Comparison of ENCODE assay signal across 23 cellular contexts in the genomic region with DNA sequence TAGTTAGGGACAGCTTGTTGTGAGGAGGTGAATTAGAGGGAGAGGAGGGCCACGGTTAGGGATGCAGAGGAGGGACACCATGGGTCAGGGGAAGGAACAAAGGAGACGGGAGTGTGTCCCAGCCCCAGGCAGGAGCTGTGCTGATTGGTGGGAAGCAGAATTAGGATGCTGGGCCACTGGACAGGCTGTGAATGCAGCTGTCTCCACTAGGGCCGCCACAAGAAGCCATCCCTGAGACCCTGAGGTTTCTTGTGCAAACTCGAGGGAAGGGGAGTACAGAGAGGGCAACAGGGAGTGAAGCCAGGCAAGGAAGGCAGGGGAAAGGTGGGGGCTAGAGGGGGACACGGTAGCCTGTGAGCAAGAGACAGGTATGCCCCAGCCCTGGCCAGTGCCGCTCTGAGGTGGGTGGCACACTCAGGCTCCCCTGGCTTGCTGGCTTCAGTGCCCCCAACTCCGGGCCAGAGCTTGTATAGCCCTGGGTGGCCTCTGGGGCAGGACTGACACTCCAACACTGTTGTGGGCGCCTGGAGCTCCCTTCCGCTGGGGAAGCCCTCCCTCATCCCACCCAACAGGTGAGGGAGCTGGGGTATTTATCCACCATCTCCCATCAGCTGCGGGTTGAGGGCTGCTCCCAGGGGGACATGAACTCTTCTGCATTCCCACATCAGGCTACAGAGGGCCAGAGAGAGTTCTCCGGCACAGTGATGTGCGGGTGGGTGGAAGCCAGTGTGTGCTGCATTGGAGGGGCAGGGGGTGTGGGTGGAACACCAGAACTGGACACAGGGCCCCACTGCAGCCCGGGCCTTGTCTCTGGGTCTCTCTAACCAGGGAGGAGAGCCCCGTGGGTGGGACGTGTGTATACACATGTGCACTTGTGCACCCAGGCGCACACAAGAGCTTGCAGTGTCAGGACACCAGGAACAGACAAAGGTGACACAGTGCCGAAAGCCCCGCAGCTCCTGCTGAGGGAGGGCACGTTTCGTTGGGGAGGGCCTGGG. TPM values are rescaled to one million over a fixed set of nuclear protein-coding genes. Genes with fewer than 3 reads are reported as not detected.
DNase-seq lines count a peak whose midpoint lies in the region; ATAC-seq, FAIRE-seq and TF ChIP-seq lines count a peak whose summit lies in the region.
"Had no signal": no experiment of that assay in that cellular context is flagged by ENCODE, and none has a peak within 500 bp of the region (broad histone marks: within the 10 kb centered on the region; RNA-seq: fewer than 3 reads in every experiment).

No MANE protein-coding gene starts in this region.

- H3K79me2 ChIP-seq in GM23338 (replicated peaks; ENCODE audit: insufficient read depth) (no peaks in the 10 kb centered on the region), HCT116 (ENCODE audit: insufficient read depth, low read length) (no peaks in the 10 kb centered on the region), H1 (ENCODE audit: control insufficient read depth in 1 of 2, insufficient read depth in 2 of 2, low read length in 2 of 2) (no peaks in the 10 kb centered on the region), trophoblast cell (ENCODE audit: control insufficient read depth, insufficient read depth, low read length, poor library complexity) (no peaks in the 10 kb centered on the region)

- H3K4me1 Mint-ChIP-seq in GM23338 = no peaks in the 10 kb centered on the region; the same call in 2 of the 3 replicates

- H3K9ac ChIP-seq in HCT116 (ENCODE audit: low read length) (no peak overlapping the region), H1 (replicated peaks in 1 of 4; ENCODE audit: extremely low read depth in 1 of 4, low read depth in 3 of 4, low read length in 3 of 4) (no peak overlapping the region), trophoblast cell (ENCODE audit: low read length) (no peak overlapping the region)

- no peak overlapping the region for H2AK5ac ChIP-seq in H1 (ENCODE audit: low read depth, low read length)
- no peak overlapping the region for H2AK5ac ChIP-seq in trophoblast cell (ENCODE audit: low read length)

- H3K27me3 ChIP-seq in GM23338 (ENCODE audit: insufficient read depth) = no peaks in the 10 kb centered on the region
- no peaks in the 10 kb centered on the region; the same call in 1 of the 2 replicates for H3K27me3 ChIP-seq in HCT116 (ENCODE audit: insufficient read depth, low read length)
- H3K27me3 ChIP-seq in H1 (replicated peaks in 1 of 4; ENCODE audit: control insufficient read depth in 3 of 4, extremely low read depth in 1 of 4, insufficient read depth in 3 of 4, low read length in 3 of 4) = no peaks in the 10 kb centered on the region
- no peaks in the 10 kb centered on the region for H3K27me3 ChIP-seq in trophoblast cell (ENCODE audit: insufficient read depth, low read length)
- H3K27me3 ChIP-seq: Peyer's patch had no signal

- no peak overlapping the region for H3K4me3 Mint-ChIP-seq in GM23338
- H3K4me3 Mint-ChIP-seq: CD8-positive, alpha-beta T cell had no signal

- no peak overlapping the region for H3K4me2 ChIP-seq in GM23338
- H3K4me2 ChIP-seq in HCT116 (ENCODE audit: low read length) = no peak overlapping the region
- no peak overlapping the region for H3K4me2 ChIP-seq in H1 (ENCODE audit: insufficient read depth in 1 of 2, low read depth in 2 of 2, low read length in 2 of 2)
- no peak overlapping the region for H3K4me2 ChIP-seq in trophoblast cell (ENCODE audit: low read length)

- no peak overlapping the region for H2BK12ac ChIP-seq in H1 (ENCODE audit: low read depth, low read length)
- no peak overlapping the region for H2BK12ac ChIP-seq in trophoblast cell (ENCODE audit: low read length)

- H2BK5ac ChIP-seq in H1 (ENCODE audit: low read depth, low read length) (no peak overlapping the region), trophoblast cell (ENCODE audit: low read depth, low read length, poor library complexity) (no peak overlapping the region)

- H3K4me1 ChIP-seq in GM23338 (ENCODE audit: insufficient read depth) = no peaks in the 10 kb centered on the region
- H3K4me1 ChIP-seq in HCT116 (ENCODE audit: control insufficient read depth in 1 of 2, insufficient read depth in 2 of 2, low read length in 2 of 2) = peaks cover 0 to 7% of the 10 kb centered on the region in 2 experiments; a peak in 2 of 4 replicates
- peaks cover 0 to 2% (median 2%) of the 10 kb centered on the region in 4 experiments; a peak in 2 of 7 replicates for H3K4me1 ChIP-seq in H1 (replicated peaks in 1 of 4; ENCODE audit: control insufficient read depth in 3 of 4, insufficient read depth in 4 of 4, low read length in 3 of 4)
- no peaks in the 10 kb centered on the region for H3K4me1 ChIP-seq in trophoblast cell (ENCODE audit: control insufficient read depth in 1 of 2, insufficient read depth in 2 of 2, low read length in 2 of 2)
- H3K4me1 ChIP-seq: Peyer's patch had no signal

- H3K18ac ChIP-seq in H1 (ENCODE audit: extremely low read depth, low read length) (no peak overlapping the region), trophoblast cell (ENCODE audit: low read length) (no peak overlapping the region)

- H3K79me1 ChIP-seq in H1 (ENCODE audit: low read depth, low read length) = no peaks in the 10 kb centered on the region
- no peaks in the 10 kb centered on the region for H3K79me1 ChIP-seq in trophoblast cell (ENCODE audit: low read length)

- H3K27ac ChIP-seq in GM23338 (ENCODE audit: low read depth) = no peak overlapping the region
- H3K27ac ChIP-seq in HCT116 (ENCODE audit: low read depth, low read length) = no peak overlapping the region
- no peak overlapping the region for H3K27ac ChIP-seq in H1 (ENCODE audit: low read depth, low read length)
- H3K27ac ChIP-seq in trophoblast cell (ENCODE audit: low read depth, low read length) = no peak overlapping the region
- H3K27ac ChIP-seq: HL-60, Peyer's patch had no signal

- FAIRE-seq in H1 (lab: Jason Lieb, UNC) = no peak
- FAIRE-seq: GM12892 had no signal

- no peaks in the 10 kb centered on the region for H3K23me2 ChIP-seq in H1 (ENCODE audit: low read depth, low read length)

- H3K56ac ChIP-seq in H1 (replicated peaks; ENCODE audit: insufficient read length, low read depth, low read length) = no peak overlapping the region

- H4K91ac ChIP-seq in H1 (replicated peaks; ENCODE audit: insufficient read length, low read length) (no peak overlapping the region), trophoblast cell (ENCODE audit: low read depth, low read length) (no peak overlapping the region)

- H3K36me3 Mint-ChIP-seq in GM23338 (ENCODE audit: low read depth) = no peaks in the 10 kb centered on the region
- H3K36me3 Mint-ChIP-seq: CD8-positive, alpha-beta T cell had no signal

- no peak overlapping the region for H2BK15ac ChIP-seq in H1 (ENCODE audit: low read length)

- no peak overlapping the region for H3K23ac ChIP-seq in H1 (ENCODE audit: insufficient read length)
- peak overlapping the region; percentile 12 for H3K23ac ChIP-seq in trophoblast cell (ENCODE audit: low read length)

- DNase-seq in GM23338 (ENCODE audit: low spot score) (no peak), HCT116 (ENCODE audit: low read depth, low spot score) (no peak), H1 (ENCODE audit: low read depth in 1 of 2, low spot score in 2 of 2) (no peak), trophoblast cell (no peak)
- DNase-seq: ACHN; C1 segment of cervical spinal cord; CD8-positive, alpha-beta T cell; DND-41; NCI-H1105 treated with DMSO at 0.1 percent for 48 hours; NCI-H2029 treated with DMSO at 0.1 percent for 48 hours; NCI-H2171 treated with DMSO at 0.1 percent for 48 hours; NCI-H524 treated with DMSO at 0.1 percent for 48 hours; NCI-H82; Peyer's patch had no signal

- peak; percentile 32 for ATAC-seq in GM23338
- peak; percentile 21; the same call in 1 of the 2 replicates for ATAC-seq in HCT116
- no peak for ATAC-seq in HG03045 (IDR thresholded peaks at IDR 0.05; ENCODE audit: unreplicated experiment)
- ATAC-seq in HG02678 (IDR thresholded peaks at IDR 0.05; ENCODE audit: unreplicated experiment) = no peak
- ATAC-seq in GM18909 (IDR thresholded peaks at IDR 0.05; ENCODE audit: poor library complexity, unreplicated experiment) = no peak
- ATAC-seq: CD8-positive, alpha-beta T cell had no signal

- intact Hi-C loops in HCT116 (cut with micrococcal nuclease) = no loop called here

- 88% methylated on average over 19 of the region's 20 CpGs; no CpG with 5 or more reads in 1 of the 2 experiments for WGBS in H1 (ENCODE audit: extremely low coverage in 1 of 2, insufficient coverage in 1 of 2, insufficient read length in 1 of 2, insufficient replicate concordance in 2 of 2, low coverage in 1 of 2, low lambda C conversion rate in 2 of 2, missing lambda C conversion rate in 1 of 2), 2 experiments
- no CpG with 5 or more reads among the region's 20 CpGs for WGBS in trophoblast cell (ENCODE audit: extremely low coverage, insufficient coverage, insufficient read length)

- no peaks in the 10 kb centered on the region for H3K9me2 ChIP-seq in GM23338 (ENCODE audit: insufficient read depth)
- no peaks in the 10 kb centered on the region for H3K9me2 ChIP-seq in HCT116 (ENCODE audit: insufficient read depth)

- no peak overlapping the region for H3K4ac ChIP-seq in H1 (replicated peaks; ENCODE audit: insufficient read length, low read depth, low read length)
- no peak overlapping the region for H3K4ac ChIP-seq in trophoblast cell (ENCODE audit: low read depth, low read length)

- no peak overlapping the region for H2BK120ac ChIP-seq in H1 (replicated peaks; ENCODE audit: low read depth, low read length)
- H2BK120ac ChIP-seq in trophoblast cell (ENCODE audit: insufficient read depth, low read length, poor library complexity) = no peak overlapping the region

- no peak overlapping the region for H2BK20ac ChIP-seq in H1 (ENCODE audit: low read length)

- H3K14ac ChIP-seq in H1 (ENCODE audit: insufficient read length) = no peak overlapping the region
- H3K14ac ChIP-seq in trophoblast cell (ENCODE audit: low read length) = no peak overlapping the region

- H3K36me3 ChIP-seq in GM23338 (ENCODE audit: insufficient read depth) (no peaks in the 10 kb centered on the region), HCT116 (ENCODE audit: control insufficient read depth in 1 of 2, insufficient read depth in 2 of 2, low read length in 2 of 2) (no peaks in the 10 kb centered on the region), H1 (ENCODE audit: control insufficient read depth in 2 of 4, insufficient read depth in 4 of 4, low read length in 3 of 4) (no peaks in the 10 kb centered on the region), trophoblast cell (ENCODE audit: control insufficient read depth in 1 of 2, insufficient read depth in 2 of 2, low read length in 2 of 2) (no peaks in the 10 kb centered on the region)
- H3K36me3 ChIP-seq: Peyer's patch had no signal

- no peaks in the 10 kb centered on the region for H3F3A ChIP-seq in GM23338 (replicated peaks; ENCODE audit: low read depth)

- H3K27ac Mint-ChIP-seq in GM23338 = no peak overlapping the region
- H3K27ac Mint-ChIP-seq: CD8-positive, alpha-beta T cell had no signal

- H3K27me3 Mint-ChIP-seq in GM23338 (ENCODE audit: insufficient read depth, low read depth, poor library complexity) = peaks cover 11% of the 10 kb centered on the region

- H3K9me3 Mint-ChIP-seq in GM23338 = no peaks in the 10 kb centered on the region
- H3K9me3 Mint-ChIP-seq: CD8-positive, alpha-beta T cell had no signal

- TF ChIP-seq RAD21 in HCT116 (IDR thresholded peaks at IDR 0.05; ENCODE audit: low read depth) (no peak), H1 (IDR thresholded peaks at IDR 0.05 in 1 of 2, conservative IDR thresholded peaks at IDR 0.05 in 1 of 2; ENCODE audit: low read depth in 2 of 2, low read length in 2 of 2) (no peak)

- RAD21 ChIA-PET in HCT116 (lab: Charles Lee; ENCODE audit: low non-redundant PET in 1 of 2, low total read pairs in 2 of 2, uncharacterized antibody in 2 of 2, unreplicated experiment in 2 of 2) = interaction anchor here (1.0 to 1.3 kb wide), 2 partner anchors 196 kb away, joined by 3 read pairs; no protein-coding TSS in a partner anchor

- H4K5ac ChIP-seq in H1 (ENCODE audit: insufficient read length, low read depth, low read length) = no peak overlapping the region

- H4K20me1 ChIP-seq in GM23338 (replicated peaks; ENCODE audit: insufficient read depth) (no peaks in the 10 kb centered on the region), HCT116 (ENCODE audit: insufficient read depth) (no peaks in the 10 kb centered on the region), H1 (replicated peaks in 1 of 2; ENCODE audit: control insufficient read depth in 1 of 2, insufficient read depth in 2 of 2, low read length in 2 of 2) (peaks cover 0 to 2% of the 10 kb centered on the region in 2 experiments)

- BruUV-seq in HCT116 (replicated peaks; lab: Mats Ljungman, UMichigan) = no TSS peak

- CTCF ChIA-PET in HCT116 (lab: Charles Lee) = interaction anchor here (1.1 to 10.6 kb wide), 3 partner anchors 10 to 195 kb away, joined by 4 to 163 read pairs (median 5); no protein-coding TSS in a partner anchor
- CTCF ChIA-PET in H1 (lab: Charles Lee; ENCODE audit: partially characterized antibody) = interaction anchor here (0.6 to 11.9 kb wide), 31 partner anchors 8 to 1536 kb away, joined by 3 to 137 read pairs (median 4); a partner anchor contains a TSS

- no peak overlapping the region for H4K12ac ChIP-seq in trophoblast cell (ENCODE audit: low read depth, low read length)

- H4K8ac ChIP-seq in H1 (ENCODE audit: extremely low read depth, insufficient read depth, low read length) (no peak overlapping the region; the same call in 1 of the 2 replicates), trophoblast cell (ENCODE audit: low read depth, low read length) (no peak overlapping the region)

- TF ChIP-seq EP300 in H1 (IDR thresholded peaks at IDR 0.05; ENCODE audit: borderline replicate concordance in 1 of 2, low read depth in 2 of 2, low read length in 2 of 2) = no peak

- POLR2A ChIA-PET in HCT116 (lab: Charles Lee) (no interaction called here), H1 (lab: Charles Lee; ENCODE audit: partially characterized antibody) (interaction anchor here (0.7 to 1.4 kb wide), 3 partner anchors 10 to 190 kb away, joined by 3 to 4 read pairs (median 4); no protein-coding TSS in a partner anchor)

- TF ChIP-seq POLR2A in HCT116 (IDR thresholded peaks at IDR 0.05; ENCODE audit: borderline replicate concordance, extremely low read depth, insufficient read depth, insufficient read length) (no peak), H1 (IDR thresholded peaks at IDR 0.05; ENCODE audit: control extremely low read depth in 1 of 2, low read depth in 2 of 2, low read length in 2 of 2) (no peak)

- TF ChIP-seq CTCF in GM23338 (conservative IDR thresholded peaks at IDR 0.05; ENCODE audit: low read depth in 2 of 2) (no peak), HCT116 (IDR thresholded peaks at IDR 0.05 in 2 of 3, conservative IDR thresholded peaks at IDR 0.05 in 1 of 3; ENCODE audit: borderline replicate concordance in 1 of 3, insufficient read depth in 1 of 3, low read depth in 2 of 3, low read length in 2 of 3) (no peak), H1 (IDR thresholded peaks at IDR 0.05; ENCODE audit: control extremely low read depth in 1 of 3, insufficient read depth in 1 of 3, low read depth in 1 of 3, low read length in 3 of 3) (peak in 1 of 3 experiments; percentile 20; a peak in 1 of 4 replicates)

- H3K9me3 ChIP-seq in HCT116 (ENCODE audit: control insufficient read depth in 1 of 2, insufficient read depth in 1 of 2, low read depth in 1 of 2, low read length in 2 of 2) (no peaks in the 10 kb centered on the region), H1 (ENCODE audit: insufficient read depth in 2 of 2, low read depth in 1 of 2, low read length in 1 of 2) (no peaks in the 10 kb centered on the region), trophoblast cell (ENCODE audit: insufficient read depth, low read depth, low read length) (peaks cover 1% of the 10 kb centered on the region)
- H3K9me3 ChIP-seq: Peyer's patch had no signal

- no peak overlapping the region for H3K4me3 ChIP-seq in GM23338
- H3K4me3 ChIP-seq in HCT116 (replicated peaks in 1 of 2; ENCODE audit: low read depth in 1 of 2, low read length in 2 of 2) = no peak overlapping the region
- no peak overlapping the region for H3K4me3 ChIP-seq in H1 (ENCODE audit: extremely low read depth in 1 of 4, insufficient read depth in 2 of 4, low read depth in 3 of 4, low read length in 4 of 4)
- H3K4me3 ChIP-seq in trophoblast cell (ENCODE audit: low read depth, low read length) = no peak overlapping the region
- H3K4me3 ChIP-seq: Peyer's patch had no signal

- H2AFZ ChIP-seq in GM23338 (no peak overlapping the region), HCT116 (ENCODE audit: low read depth, low read length, poor library complexity, severe bottlenecking) (no peak overlapping the region), H1 (ENCODE audit: low read length) (no peak overlapping the region), trophoblast cell (ENCODE audit: insufficient read depth, low read length, poor library complexity) (no peak overlapping the region)

RNA-seq across cellular contexts. Expression of a gene that starts 8.3 kb away (rescaled TPM):
- total RNA-seq in GM23338 (2014; rRNA removed; shearing (Covaris generic)) = 0.14 TPM in 1 of 2 replicates, not detected in the other
- not detected in 2 replicates for polyA plus RNA-seq in GM23338 (2016; fragmentation: Nextera tagmentation; extraction: Ambion mirVana)
- not detected for total RNA-seq in HCT116 (2021; ENCODE audit: unreplicated experiment)
- polyA plus RNA-seq in HCT116 (2012) = not detected in 2 replicates
- not detected in 2 replicates for total RNA-seq in H1 (2021; fragmentation: NEBNext Ultra II Directional; extraction: Animal tissue kit (Norgen Biotek cat#: 25700))
- not detected in 2 replicates for polyA plus RNA-seq in H1 (2011; rRNA removed)
- not detected for polyA plus RNA-seq in H1 (2011; cell fraction: cytosol; rRNA removed)
- not detected for polyA plus RNA-seq in H1 (2011; cell fraction: nucleus; rRNA removed)
- polyA plus RNA-seq in H1 (2012, experiment 1 of 2) = not detected in 4 replicates
- polyA plus RNA-seq in H1 (2012, experiment 2 of 2) = not detected
- not detected for polyA plus RNA-seq in H1 (2013, experiment 1 of 2)
- polyA plus RNA-seq in H1 (2013, experiment 2 of 2) = not detected
- polyA minus RNA-seq in H1 (2011; rRNA and poly(A)+ RNA removed) = not detected in 2 replicates
- not detected for polyA minus RNA-seq in H1 (2011; cell fraction: cytosol; rRNA and poly(A)+ RNA removed)
- polyA minus RNA-seq in H1 (2011; cell fraction: nucleus; rRNA and poly(A)+ RNA removed) = not detected
- polyA plus RNA-seq in trophoblast cell (2013) = not detected in 2 replicates
- total RNA-seq: CD8-positive, alpha-beta T cell; G401; H4; HT1080; OCI-LY7; Peyer's patch had no signal

RNA-seq across cellular contexts. Expression of a gene that starts 52.2 kb away (rescaled TPM):
- total RNA-seq in GM23338 (2014; rRNA removed; shearing (Covaris generic)) = 0.70 and 0.76 TPM in 2 replicates
- 0.09 and 0.19 TPM in 2 replicates for polyA plus RNA-seq in GM23338 (2016; fragmentation: Nextera tagmentation; extraction: Ambion mirVana)
- 0.12 TPM for total RNA-seq in HCT116 (2021; ENCODE audit: unreplicated experiment)
- 0.31 TPM in 2 replicates for polyA plus RNA-seq in HCT116 (2012)
- total RNA-seq in H1 (2021; fragmentation: NEBNext Ultra II Directional; extraction: Animal tissue kit (Norgen Biotek cat#: 25700)) = 0.55 and 0.56 TPM in 2 replicates
- 1.2 and 1.7 TPM in 2 replicates for polyA plus RNA-seq in H1 (2011; rRNA removed)
- 1.3 TPM for polyA plus RNA-seq in H1 (2011; cell fraction: cytosol; rRNA removed)
- 2.9 TPM for polyA plus RNA-seq in H1 (2011; cell fraction: nucleus; rRNA removed)
- polyA plus RNA-seq in H1 (2012, experiment 1 of 2) = 0.37 to 1.0 TPM (median 0.62 TPM) in 4 replicates
- polyA plus RNA-seq in H1 (2012, experiment 2 of 2) = 0.56 TPM
- 0.53 TPM for polyA plus RNA-seq in H1 (2013, experiment 1 of 2)
- polyA plus RNA-seq in H1 (2013, experiment 2 of 2) = 0.42 TPM
- polyA minus RNA-seq in H1 (2011; rRNA and poly(A)+ RNA removed) = 0.66 and 3.0 TPM in 2 replicates
- not detected for polyA minus RNA-seq in H1 (2011; cell fraction: cytosol; rRNA and poly(A)+ RNA removed)
- 1.1 TPM for polyA minus RNA-seq in H1 (2011; cell fraction: nucleus; rRNA and poly(A)+ RNA removed)
- polyA plus RNA-seq in trophoblast cell (2013) = 0.04 and 0.14 TPM in 2 replicates
- total RNA-seq: CD8-positive, alpha-beta T cell; G401; HT1080; OCI-LY7 had no signal

RNA-seq across cellular contexts. Expression of a gene that starts 58.0 kb away (rescaled TPM):
- total RNA-seq in GM23338 (2014; rRNA removed; shearing (Covaris generic)) = 1.1 and 1.7 TPM in 2 replicates
- 2.1 and 2.8 TPM in 2 replicates for polyA plus RNA-seq in GM23338 (2016; fragmentation: Nextera tagmentation; extraction: Ambion mirVana)
- total RNA-seq in HCT116 (2021; ENCODE audit: unreplicated experiment) = 37.5 TPM
- polyA plus RNA-seq in HCT116 (2012) = 29.7 and 31.5 TPM in 2 replicates
- total RNA-seq in H1 (2021; fragmentation: NEBNext Ultra II Directional; extraction: Animal tissue kit (Norgen Biotek cat#: 25700)) = 1.7 and 2.4 TPM in 2 replicates
- 0.54 and 1.0 TPM in 2 replicates for polyA plus RNA-seq in H1 (2011; rRNA removed)
- 0.57 TPM for polyA plus RNA-seq in H1 (2011; cell fraction: cytosol; rRNA removed)
- polyA plus RNA-seq in H1 (2011; cell fraction: nucleus; rRNA removed) = 1.1 TPM
- polyA plus RNA-seq in H1 (2012, experiment 1 of 2) = 0.88 to 1.4 TPM (median 1.3 TPM) in 4 replicates
- 0.83 TPM for polyA plus RNA-seq in H1 (2012, experiment 2 of 2)
- 0.93 TPM for polyA plus RNA-seq in H1 (2013, experiment 1 of 2)
- polyA plus RNA-seq in H1 (2013, experiment 2 of 2) = 0.99 TPM
- polyA minus RNA-seq in H1 (2011; rRNA and poly(A)+ RNA removed) = 0.29 and 0.38 TPM in 2 replicates
- 0.22 TPM for polyA minus RNA-seq in H1 (2011; cell fraction: cytosol; rRNA and poly(A)+ RNA removed)
- polyA minus RNA-seq in H1 (2011; cell fraction: nucleus; rRNA and poly(A)+ RNA removed) = 0.60 TPM
- polyA plus RNA-seq in trophoblast cell (2013) = 5.3 and 5.4 TPM in 2 replicates

Comparison
In these comparisons a context has a peak if more than half of its experiments do, and no peak if none do; other contexts are left out.
1. ATAC-seq: peak in GM23338 (single experiment) and HCT116 (single experiment); none in HG03045 (single experiment), HG02678 (single experiment) and GM18909 (single experiment).
2. RNA of a gene that starts 58.0 kb away (total RNA-seq): 37.5 TPM in HCT116 (single experiment); 1.7 to 2.4 TPM in H1 and 1.1 to 1.7 TPM in GM23338; every median in the first group is over 10 times any median in the second.